ENCODE assay signal across 14 cellular contexts in the genomic region with DNA sequence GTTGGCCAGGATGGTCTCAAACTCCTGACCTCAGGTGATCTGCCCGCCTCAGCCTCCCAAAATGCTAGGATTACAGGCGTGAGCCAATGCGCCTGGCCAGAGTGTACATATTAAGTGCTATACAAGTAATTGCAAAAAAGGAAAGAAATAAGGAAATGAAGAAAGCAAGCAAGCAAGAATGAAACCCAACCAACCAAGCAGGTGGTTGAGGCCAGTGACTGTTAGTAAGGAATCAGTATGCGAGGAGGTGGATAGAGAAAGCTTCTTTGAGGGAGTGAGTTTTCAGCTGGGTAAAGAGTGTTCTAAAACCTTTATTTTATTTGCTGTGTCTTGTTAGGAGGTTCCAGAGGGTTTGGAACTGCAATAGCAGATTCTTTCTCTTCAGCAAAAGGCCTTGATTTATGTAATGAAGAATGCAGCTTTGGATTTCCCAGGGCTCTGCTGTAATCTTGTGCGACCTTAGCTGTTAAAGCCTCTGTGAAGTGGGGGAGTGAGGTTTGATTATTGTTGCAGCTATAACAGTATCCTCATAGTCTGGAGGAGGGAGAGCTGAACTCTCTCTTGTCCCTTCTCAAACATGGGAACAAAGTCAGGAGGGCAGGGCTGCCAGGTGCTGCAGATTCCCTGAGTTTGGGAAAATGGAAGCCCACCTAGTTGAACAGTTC. TPM values are rescaled to one million over a fixed set of nuclear protein-coding genes. Genes with fewer than 3 reads are reported as not detected.
DNase-seq lines count a peak whose midpoint lies in the region; ATAC-seq and TF ChIP-seq lines count a peak whose summit lies in the region.
"Had no signal": no experiment of that assay in that cellular context is flagged by ENCODE, and none has a peak within 500 bp of the region (broad histone marks: within the 10 kb centered on the region; RNA-seq: fewer than 3 reads in every experiment).

No MANE protein-coding gene starts in this region.

- no peaks in the 10 kb centered on the region for H3K9me3 Mint-ChIP-seq in stimulated activated naive CD8-positive, alpha-beta T cell treated with anti-CD3 and anti-CD28 coated beads, Interleukin-15, Interleukin-2, amounts not matched to agents 100 ng/mL and 50 ng/mL, for 24 hours
- no peaks in the 10 kb centered on the region for H3K9me3 Mint-ChIP-seq in activated naive CD4-positive, alpha-beta T cell treated with anti-CD3 and anti-CD28 coated beads, Interleukin-2, amount 50 U/mL, for 72 hours
- no peaks in the 10 kb centered on the region for H3K9me3 Mint-ChIP-seq in neural progenitor cell
- H3K9me3 Mint-ChIP-seq: activated naive CD8-positive, alpha-beta T cell treated with anti-CD3 and anti-CD28 coated beads, Interleukin-2, amount 10 ng/mL, durations not matched to agents 7 days and 5 days had no signal

- in situ Hi-C loops in brain microvascular endothelial cell (cut with HindIII; ENCODE audit: low pct_ligation_motif_present, low sequenced_read_pairs), result no loop called here

- no peak overlapping the region for H3K4me2 ChIP-seq in neural progenitor cell

- H3K4me1 Mint-ChIP-seq in stimulated activated naive CD8-positive, alpha-beta T cell treated with anti-CD3 and anti-CD28 coated beads, Interleukin-15, Interleukin-2, amounts not matched to agents 100 ng/mL and 50 ng/mL, for 24 hours (ENCODE audit: low read depth), result peaks cover 54% of the 10 kb centered on the region
- peaks cover 20% of the 10 kb centered on the region for H3K4me1 Mint-ChIP-seq in neural progenitor cell

- H3K9me3 ChIP-seq in neural progenitor cell (ENCODE audit: low read depth), result no peaks in the 10 kb centered on the region
- H3K9me3 ChIP-seq: SJSA1, uterus had no signal

- no peak overlapping the region for H3K27ac ChIP-seq in neural progenitor cell
- no peak overlapping the region for H3K27ac ChIP-seq in brain microvascular endothelial cell
- H3K27ac ChIP-seq: SJSA1, uterus had no signal

- no peak overlapping the region for H3K4me3 Mint-ChIP-seq in stimulated activated naive CD8-positive, alpha-beta T cell treated with anti-CD3 and anti-CD28 coated beads, Interleukin-15, Interleukin-2, amounts not matched to agents 100 ng/mL and 50 ng/mL, for 24 hours
- no peak overlapping the region for H3K4me3 Mint-ChIP-seq in neural progenitor cell
- H3K4me3 Mint-ChIP-seq: activated naive CD8-positive, alpha-beta T cell treated with anti-CD3 and anti-CD28 coated beads, Interleukin-2, amount 10 ng/mL, durations not matched to agents 7 days and 5 days had no signal

- DNase-seq in stimulated activated naive CD8-positive, alpha-beta T cell treated with anti-CD3 and anti-CD28 coated beads, Interleukin-15, Interleukin-2, amounts not matched to agents 100 U/mL and 50 U/mL, for 24 hours, result no peak
- DNase-seq in activated naive CD4-positive, alpha-beta T cell treated with anti-CD3 and anti-CD28 coated beads, Interleukin-2, amount 50 U/mL, for 72 hours (ENCODE audit: low spot score in 2 of 2), result no peak
- DNase-seq in neural progenitor cell (ENCODE audit: low spot score) (no peak), brain microvascular endothelial cell (no peak)
- DNase-seq in stimulated activated CD4-positive, alpha-beta T cell treated with anti-CD3 and anti-CD28 coated beads, Interleukin-2, amount 100 ng/mL, for 24 hours, result no peak
- no peak for DNase-seq in stimulated activated CD4-positive, alpha-beta T cell treated with anti-CD3 and anti-CD28 coated beads, Interleukin-1b, Interleukin-23, amount 100 ng/mL, for 48 hours
- DNase-seq: activated CD4-positive, alpha-beta T cell treated with anti-CD3 and anti-CD28 coated beads for 4 hours; activated naive CD8-positive, alpha-beta T cell treated with anti-CD3 and anti-CD28 coated beads, Interleukin-2, amount 10 ng/mL, durations not matched to agents 7 days and 5 days; GDM1; NCI-H526; uterus had no signal

- no peak overlapping the region for H2AFZ ChIP-seq in neural progenitor cell (replicated peaks)

- H3K9ac ChIP-seq in neural progenitor cell, result no peak overlapping the region

- peaks cover 11% of the 10 kb centered on the region for H3K4me1 ChIP-seq in neural progenitor cell
- H3K4me1 ChIP-seq: uterus had no signal

- no peaks in the 10 kb centered on the region for H3K79me2 ChIP-seq in neural progenitor cell (ENCODE audit: low read depth)

- no peaks in the 10 kb centered on the region for H4K20me1 ChIP-seq in neural progenitor cell (ENCODE audit: low read depth)

- no peaks in the 10 kb centered on the region for H3K36me3 ChIP-seq in neural progenitor cell
- H3K36me3 ChIP-seq in brain microvascular endothelial cell (replicated peaks), result peaks cover 10% of the 10 kb centered on the region
- H3K36me3 ChIP-seq: uterus had no signal

- peak overlapping the region; percentile 24 for H3K27ac Mint-ChIP-seq in stimulated activated naive CD8-positive, alpha-beta T cell treated with anti-CD3 and anti-CD28 coated beads, Interleukin-15, Interleukin-2, amounts not matched to agents 100 ng/mL and 50 ng/mL, for 24 hours
- peak overlapping the region; percentile 5 to 78 for H3K27ac Mint-ChIP-seq in activated naive CD4-positive, alpha-beta T cell treated with anti-CD3 and anti-CD28 coated beads, Interleukin-2, amount 50 U/mL, for 72 hours
- H3K27ac Mint-ChIP-seq in neural progenitor cell, result no peak overlapping the region
- H3K27ac Mint-ChIP-seq: activated naive CD8-positive, alpha-beta T cell treated with anti-CD3 and anti-CD28 coated beads, Interleukin-2, amount 10 ng/mL, durations not matched to agents 7 days and 5 days had no signal

- H3K27me3 ChIP-seq in neural progenitor cell, result no peaks in the 10 kb centered on the region
- no peaks in the 10 kb centered on the region for H3K27me3 ChIP-seq in brain microvascular endothelial cell (replicated peaks)
- H3K27me3 ChIP-seq: SJSA1, uterus had no signal

- H3F3A ChIP-seq in neural progenitor cell (ENCODE audit: low read depth), result no peaks in the 10 kb centered on the region

- H3K4me3 ChIP-seq in neural progenitor cell (no peak overlapping the region), brain microvascular endothelial cell (ENCODE audit: low read depth, low read length) (no peak overlapping the region)
- H3K4me3 ChIP-seq: SJSA1, uterus had no signal

- H3K36me3 Mint-ChIP-seq in stimulated activated naive CD8-positive, alpha-beta T cell treated with anti-CD3 and anti-CD28 coated beads, Interleukin-15, Interleukin-2, amounts not matched to agents 100 ng/mL and 50 ng/mL, for 24 hours (ENCODE audit: low read depth), result peaks cover 40% of the 10 kb centered on the region
- peaks cover 40 to 44% of the 10 kb centered on the region in 2 donors for H3K36me3 Mint-ChIP-seq in activated naive CD4-positive, alpha-beta T cell treated with anti-CD3 and anti-CD28 coated beads, Interleukin-2, amount 50 U/mL, for 72 hours
- no peaks in the 10 kb centered on the region for H3K36me3 Mint-ChIP-seq in neural progenitor cell

- no peak for ATAC-seq in stimulated activated naive CD8-positive, alpha-beta T cell treated with anti-CD3 and anti-CD28 coated beads, Interleukin-15, Interleukin-2, amounts not matched to agents 100 U/mL and 50 U/mL, for 24 hours
- peak; percentile 30 for ATAC-seq in HG02798 (IDR thresholded peaks at IDR 0.05; ENCODE audit: poor library complexity, unreplicated experiment)
- ATAC-seq in activated naive CD4-positive, alpha-beta T cell treated with anti-CD3 and anti-CD28 coated beads, Interleukin-2, amount 50 U/mL, for 72 hours, result no peak

- H3K27me3 Mint-ChIP-seq in stimulated activated naive CD8-positive, alpha-beta T cell treated with anti-CD3 and anti-CD28 coated beads, Interleukin-15, Interleukin-2, amounts not matched to agents 100 ng/mL and 50 ng/mL, for 24 hours, result no peaks in the 10 kb centered on the region
- no peaks in the 10 kb centered on the region for H3K27me3 Mint-ChIP-seq in neural progenitor cell (ENCODE audit: insufficient read depth, low read depth)
- H3K27me3 Mint-ChIP-seq: activated naive CD8-positive, alpha-beta T cell treated with anti-CD3 and anti-CD28 coated beads, Interleukin-2, amount 10 ng/mL, durations not matched to agents 7 days and 5 days had no signal

- TF ChIP-seq CTCF in neural progenitor cell (IDR thresholded peaks at IDR 0.05), result no peak
- TF ChIP-seq CTCF in brain microvascular endothelial cell (IDR thresholded peaks at IDR 0.05; ENCODE audit: low read depth, low read length, missing control alignments), result no peak

RNA-seq across cellular contexts. Expression of a gene that starts 5.7 kb away (rescaled TPM):
- 10 to 100 TPM; 41.9 to 50.5 TPM for total RNA-seq in activated naive CD4-positive, alpha-beta T cell treated with anti-CD3 and anti-CD28 coated beads, Interleukin-2, amount 50 U/mL, for 72 hours
- 2.9 and 3.0 TPM in 2 replicates for total RNA-seq in neural progenitor cell (ENCODE audit: low replicate concordance)

Comparison
In these comparisons a context has a peak if more than half of its experiments do, and no peak if none do; other contexts are left out.
1. RNA of a gene that starts 5.7 kb away (total RNA-seq): 41.9 to 50.5 TPM in activated naive CD4-positive, alpha-beta T cell treated with anti-CD3 and anti-CD28 coated beads, Interleukin-2, amount 50 U/mL, for 72 hours; 2.9 to 3.0 TPM in neural progenitor cell; every median in the first group is over 10 times any median in the second.